Comparison of ENCODE assay signal across 1 cellular context in genomic region chr10:59873924-59874323, GRCh38.
TF ChIP-seq lines count a peak whose summit lies in the region.

No MANE protein-coding gene starts in this region.

TF ChIP-seq in GM12878, 131 proteins besides CTCF, POLR2A, EP300 and RAD21 (continued from another document):
- TF ChIP-seq MLLT1 (IDR thresholded peaks at IDR 0.05), result 0 out of 2 replicates have a peak, but pooled peaks have one; percentile 19
- TF ChIP-seq MYB (IDR thresholded peaks at IDR 0.05; ENCODE audit: borderline replicate concordance, low read depth, low read length), result no peak
- TF ChIP-seq BACH1 (IDR thresholded peaks at IDR 0.05; ENCODE audit: borderline replicate concordance), result no peak
- no peak for TF ChIP-seq ZNF384 (IDR thresholded peaks at IDR 0.05; ENCODE audit: borderline replicate concordance, low read depth, low read length)
- TF ChIP-seq NR2C1 (IDR thresholded peaks at IDR 0.05), result no peak
- no peak for TF ChIP-seq ZZZ3 (IDR thresholded peaks at IDR 0.05; ENCODE audit: control insufficient read depth, insufficient read length, low read depth)
- TF ChIP-seq HDAC6 (IDR thresholded peaks at IDR 0.05; ENCODE audit: unreplicated experiment), result no peak
- TF ChIP-seq SRF (IDR thresholded peaks at IDR 0.05; ENCODE audit: low read depth in 2 of 2, low read length in 2 of 2), result no peak
- no peak for TF ChIP-seq CEBPB (IDR thresholded peaks at IDR 0.05; ENCODE audit: borderline replicate concordance in 1 of 2, low read depth in 2 of 2, low read length in 2 of 2)
- TF ChIP-seq SUPT20H (IDR thresholded peaks at IDR 0.05; ENCODE audit: borderline replicate concordance, control insufficient read depth, low read depth, low read length), result no peak
- TF ChIP-seq GABPA (IDR thresholded peaks at IDR 0.05; ENCODE audit: low read depth), result peak; percentile 54; the same call in 1 of the 2 replicates
- TF ChIP-seq FOXK2 (IDR thresholded peaks at IDR 0.05), result no peak
- TF ChIP-seq HDAC2 (IDR thresholded peaks at IDR 0.05), result no peak
- TF ChIP-seq IRF4 (IDR thresholded peaks at IDR 0.05; ENCODE audit: low read depth, low read length), result peak; percentile 53; the same call in 1 of the 2 replicates
- no peak for TF ChIP-seq SMAD1 (IDR thresholded peaks at IDR 0.05; ENCODE audit: low read depth, partially characterized antibody)
- no peak for TF ChIP-seq MEF2B (IDR thresholded peaks at IDR 0.05; ENCODE audit: partially characterized antibody, poor library complexity, severe bottlenecking)
- no peak for TF ChIP-seq SMC3 (IDR thresholded peaks at IDR 0.05; ENCODE audit: borderline replicate concordance, low read length)
- TF ChIP-seq, protein P1, sequence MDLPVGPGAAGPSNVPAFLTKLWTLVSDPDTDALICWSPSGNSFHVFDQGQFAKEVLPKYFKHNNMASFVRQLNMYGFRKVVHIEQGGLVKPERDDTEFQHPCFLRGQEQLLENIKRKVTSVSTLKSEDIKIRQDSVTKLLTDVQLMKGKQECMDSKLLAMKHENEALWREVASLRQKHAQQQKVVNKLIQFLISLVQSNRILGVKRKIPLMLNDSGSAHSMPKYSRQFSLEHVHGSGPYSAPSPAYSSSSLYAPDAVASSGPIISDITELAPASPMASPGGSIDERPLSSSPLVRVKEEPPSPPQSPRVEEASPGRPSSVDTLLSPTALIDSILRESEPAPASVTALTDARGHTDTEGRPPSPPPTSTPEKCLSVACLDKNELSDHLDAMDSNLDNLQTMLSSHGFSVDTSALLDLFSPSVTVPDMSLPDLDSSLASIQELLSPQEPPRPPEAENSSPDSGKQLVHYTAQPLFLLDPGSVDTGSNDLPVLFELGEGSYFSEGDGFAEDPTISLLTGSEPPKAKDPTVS (IDR thresholded peaks at IDR 0.05; ENCODE audit: low read depth, low read length), result no peak
- TF ChIP-seq KDM1A (IDR thresholded peaks at IDR 0.05; ENCODE audit: borderline replicate concordance), result no peak
- no peak for TF ChIP-seq KLF5 (IDR thresholded peaks at IDR 0.05; ENCODE audit: partially characterized antibody)
- no peak for TF ChIP-seq YY1 (IDR thresholded peaks at IDR 0.05; ENCODE audit: low read depth, low read length)
- TF ChIP-seq, protein P2, sequence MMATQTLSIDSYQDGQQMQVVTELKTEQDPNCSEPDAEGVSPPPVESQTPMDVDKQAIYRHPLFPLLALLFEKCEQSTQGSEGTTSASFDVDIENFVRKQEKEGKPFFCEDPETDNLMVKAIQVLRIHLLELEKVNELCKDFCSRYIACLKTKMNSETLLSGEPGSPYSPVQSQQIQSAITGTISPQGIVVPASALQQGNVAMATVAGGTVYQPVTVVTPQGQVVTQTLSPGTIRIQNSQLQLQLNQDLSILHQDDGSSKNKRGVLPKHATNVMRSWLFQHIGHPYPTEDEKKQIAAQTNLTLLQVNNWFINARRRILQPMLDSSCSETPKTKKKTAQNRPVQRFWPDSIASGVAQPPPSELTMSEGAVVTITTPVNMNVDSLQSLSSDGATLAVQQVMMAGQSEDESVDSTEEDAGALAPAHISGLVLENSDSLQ (IDR thresholded peaks at IDR 0.05), result no peak
- TF ChIP-seq, protein P3, sequence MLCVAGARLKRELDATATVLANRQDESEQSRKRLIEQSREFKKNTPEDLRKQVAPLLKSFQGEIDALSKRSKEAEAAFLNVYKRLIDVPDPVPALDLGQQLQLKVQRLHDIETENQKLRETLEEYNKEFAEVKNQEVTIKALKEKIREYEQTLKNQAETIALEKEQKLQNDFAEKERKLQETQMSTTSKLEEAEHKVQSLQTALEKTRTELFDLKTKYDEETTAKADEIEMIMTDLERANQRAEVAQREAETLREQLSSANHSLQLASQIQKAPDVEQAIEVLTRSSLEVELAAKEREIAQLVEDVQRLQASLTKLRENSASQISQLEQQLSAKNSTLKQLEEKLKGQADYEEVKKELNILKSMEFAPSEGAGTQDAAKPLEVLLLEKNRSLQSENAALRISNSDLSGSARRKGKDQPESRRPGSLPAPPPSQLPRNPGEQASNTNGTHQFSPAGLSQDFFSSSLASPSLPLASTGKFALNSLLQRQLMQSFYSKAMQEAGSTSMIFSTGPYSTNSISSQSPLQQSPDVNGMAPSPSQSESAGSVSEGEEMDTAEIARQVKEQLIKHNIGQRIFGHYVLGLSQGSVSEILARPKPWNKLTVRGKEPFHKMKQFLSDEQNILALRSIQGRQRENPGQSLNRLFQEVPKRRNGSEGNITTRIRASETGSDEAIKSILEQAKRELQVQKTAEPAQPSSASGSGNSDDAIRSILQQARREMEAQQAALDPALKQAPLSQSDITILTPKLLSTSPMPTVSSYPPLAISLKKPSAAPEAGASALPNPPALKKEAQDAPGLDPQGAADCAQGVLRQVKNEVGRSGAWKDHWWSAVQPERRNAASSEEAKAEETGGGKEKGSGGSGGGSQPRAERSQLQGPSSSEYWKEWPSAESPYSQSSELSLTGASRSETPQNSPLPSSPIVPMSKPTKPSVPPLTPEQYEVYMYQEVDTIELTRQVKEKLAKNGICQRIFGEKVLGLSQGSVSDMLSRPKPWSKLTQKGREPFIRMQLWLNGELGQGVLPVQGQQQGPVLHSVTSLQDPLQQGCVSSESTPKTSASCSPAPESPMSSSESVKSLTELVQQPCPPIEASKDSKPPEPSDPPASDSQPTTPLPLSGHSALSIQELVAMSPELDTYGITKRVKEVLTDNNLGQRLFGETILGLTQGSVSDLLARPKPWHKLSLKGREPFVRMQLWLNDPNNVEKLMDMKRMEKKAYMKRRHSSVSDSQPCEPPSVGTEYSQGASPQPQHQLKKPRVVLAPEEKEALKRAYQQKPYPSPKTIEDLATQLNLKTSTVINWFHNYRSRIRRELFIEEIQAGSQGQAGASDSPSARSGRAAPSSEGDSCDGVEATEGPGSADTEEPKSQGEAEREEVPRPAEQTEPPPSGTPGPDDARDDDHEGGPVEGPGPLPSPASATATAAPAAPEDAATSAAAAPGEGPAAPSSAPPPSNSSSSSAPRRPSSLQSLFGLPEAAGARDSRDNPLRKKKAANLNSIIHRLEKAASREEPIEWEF (IDR thresholded peaks at IDR 0.05; ENCODE audit: insufficient replicate concordance, low read depth, low read length), result no peak
- TF ChIP-seq, protein P4, sequence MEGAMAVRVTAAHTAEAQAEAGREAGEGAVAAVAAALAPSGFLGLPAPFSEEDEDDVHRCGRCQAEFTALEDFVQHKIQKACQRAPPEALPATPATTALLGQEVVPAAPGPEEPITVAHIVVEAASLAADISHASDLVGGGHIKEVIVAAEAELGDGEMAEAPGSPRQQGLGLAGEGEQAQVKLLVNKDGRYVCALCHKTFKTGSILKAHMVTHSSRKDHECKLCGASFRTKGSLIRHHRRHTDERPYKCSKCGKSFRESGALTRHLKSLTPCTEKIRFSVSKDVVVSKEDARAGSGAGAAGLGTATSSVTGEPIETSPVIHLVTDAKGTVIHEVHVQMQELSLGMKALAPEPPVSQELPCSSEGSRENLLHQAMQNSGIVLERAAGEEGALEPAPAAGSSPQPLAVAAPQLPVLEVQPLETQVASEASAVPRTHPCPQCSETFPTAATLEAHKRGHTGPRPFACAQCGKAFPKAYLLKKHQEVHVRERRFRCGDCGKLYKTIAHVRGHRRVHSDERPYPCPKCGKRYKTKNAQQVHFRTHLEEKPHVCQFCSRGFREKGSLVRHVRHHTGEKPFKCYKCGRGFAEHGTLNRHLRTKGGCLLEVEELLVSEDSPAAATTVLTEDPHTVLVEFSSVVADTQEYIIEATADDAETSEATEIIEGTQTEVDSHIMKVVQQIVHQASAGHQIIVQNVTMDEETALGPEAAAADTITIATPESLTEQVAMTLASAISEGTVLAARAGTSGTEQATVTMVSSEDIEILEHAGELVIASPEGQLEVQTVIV (IDR thresholded peaks at IDR 0.05; ENCODE audit: borderline replicate concordance, partially characterized antibody), result no peak
- TF ChIP-seq NKRF (conservative IDR thresholded peaks at IDR 0.05), result no peak
- TF ChIP-seq CHD1 (IDR thresholded peaks at IDR 0.05; ENCODE audit: low read depth, low read length), result no peak
- TF ChIP-seq NFIC (IDR thresholded peaks at IDR 0.05; ENCODE audit: low read depth, low read length), result peak; percentile 59
- TF ChIP-seq HCFC1 (IDR thresholded peaks at IDR 0.05; ENCODE audit: low read length), result no peak
- no peak for TF ChIP-seq USF1 (IDR thresholded peaks at IDR 0.05; ENCODE audit: borderline replicate concordance, extremely low read length, insufficient read depth, low read depth, low read length)
- TF ChIP-seq EZH2 (IDR thresholded peaks at IDR 0.05; ENCODE audit: borderline replicate concordance, control insufficient read depth, low read depth, low read length), result no peak
- peak; percentile 65 for TF ChIP-seq CREM (IDR thresholded peaks at IDR 0.05; ENCODE audit: low read depth)
- no peak for TF ChIP-seq BCLAF1 (IDR thresholded peaks at IDR 0.05)
- TF ChIP-seq POLR2AphosphoS5 (IDR thresholded peaks at IDR 0.05; ENCODE audit: low read length), result no peak
- no peak for TF ChIP-seq CBX5 (IDR thresholded peaks at IDR 0.05; ENCODE audit: low read depth)
- no peak for TF ChIP-seq ZNF622 (IDR thresholded peaks at IDR 0.05)
- TF ChIP-seq ZBTB33 (IDR thresholded peaks at IDR 0.05), result no peak
- no peak for TF ChIP-seq NFXL1 (IDR thresholded peaks at IDR 0.05; ENCODE audit: borderline replicate concordance)
- TF ChIP-seq CBX3 (IDR thresholded peaks at IDR 0.05; ENCODE audit: borderline replicate concordance, low read depth), result no peak
- no peak for TF ChIP-seq RBBP5 (conservative IDR thresholded peaks at IDR 0.05)
- TF ChIP-seq MXI1 (IDR thresholded peaks at IDR 0.05; ENCODE audit: low read depth, low read length), result no peak
- no peak for TF ChIP-seq ATF3 (IDR thresholded peaks at IDR 0.05; ENCODE audit: borderline replicate concordance, extremely low read depth, low read depth, low read length)
